ENCODE assay signal across 18 cellular contexts in the genomic region with DNA sequence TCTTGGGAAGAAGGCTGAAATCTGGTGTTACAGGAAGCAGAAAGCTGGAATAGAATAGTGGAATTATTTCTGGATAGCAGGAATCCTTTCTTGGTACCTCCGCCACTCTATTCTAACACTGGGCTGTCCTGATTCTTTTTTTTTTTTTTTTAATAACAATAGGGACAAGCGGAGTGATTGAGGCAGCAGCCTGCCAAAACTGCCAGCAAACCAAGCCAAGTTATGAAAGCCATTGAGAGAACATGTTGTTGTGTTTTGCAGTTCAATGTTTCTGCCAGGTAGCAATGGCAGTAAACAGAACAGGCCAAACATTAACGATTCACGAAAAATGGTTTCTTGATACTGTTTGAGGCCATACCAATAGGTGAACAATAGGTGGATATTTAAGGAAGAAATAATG. TPM values are rescaled to one million over a fixed set of nuclear protein-coding genes. Genes with fewer than 3 reads are reported as not detected.
"Had no signal": no experiment of that assay in that cellular context is flagged by ENCODE, and none has a peak within 500 bp of the region (broad histone marks: within the 10 kb centered on the region; RNA-seq: fewer than 3 reads in every experiment).

No MANE protein-coding gene starts in this region.

- H3K36me3 ChIP-seq: cardiac muscle cell, ovary, prostate gland, tibial nerve had no signal

- H3K9me3 ChIP-seq: body of pancreas, neutrophil, ovary, prostate gland, tibial nerve had no signal

- H3K27me3 ChIP-seq: body of pancreas, cardiac muscle cell, neutrophil, ovary, tibial nerve had no signal

- ATAC-seq: body of pancreas; foreskin keratinocyte; stimulated activated naive CD8-positive, alpha-beta T cell treated with anti-CD3 and anti-CD28 coated beads, Interleukin-15, amount 100 ng/mL, for 72 hours; WTC11 had no signal

- H3K4me3 ChIP-seq: body of pancreas, cardiac muscle cell, ovary, prostate gland, tibial nerve had no signal

- DNase-seq: activated gamma-delta T cell treated with Interleukin-2 at 50 U/mL for 16 hours; activated T-cell treated with anti-CD3 and anti-CD28 coated beads, Interleukin-2, amount 50 U/mL, for 1 hour; anterior cingulate cortex; body of pancreas; effector memory CD4-positive, alpha-beta T cell; foreskin keratinocyte; ovary; stimulated activated CD4-positive, alpha-beta T cell treated with anti-CD3 and anti-CD28 coated beads, Interleukin-12 subunit alpha, Interleukin-12 subunit beta, amount 100 ng/mL, for 4 hours; stimulated activated CD4-positive, alpha-beta T cell treated with anti-CD3 and anti-CD28 coated beads, Interleukin-1b, Interleukin-23, amount 100 ng/mL, for 48 hours; stimulated activated naive CD8-positive, alpha-beta T cell treated with anti-CD3 and anti-CD28 coated beads, Interleukin-15, amount 100 ng/mL, for 72 hours had no signal

- H3K27ac ChIP-seq: body of pancreas, cardiac muscle cell, foreskin keratinocyte, neutrophil, ovary, prostate gland, tibial nerve had no signal

- H3K4me1 ChIP-seq: body of pancreas, foreskin keratinocyte, prostate gland had no signal

RNA-seq across cellular contexts. Expression of a gene that starts 47.1 kb away (rescaled TPM):
- total RNA-seq: body of pancreas, cardiac muscle cell, dermis microvascular lymphatic vessel endothelial cell, foreskin keratinocyte, glomerular endothelial cell, myocyte had no signal
